ENCODE assay signal across 1 cellular context in the genomic region with DNA sequence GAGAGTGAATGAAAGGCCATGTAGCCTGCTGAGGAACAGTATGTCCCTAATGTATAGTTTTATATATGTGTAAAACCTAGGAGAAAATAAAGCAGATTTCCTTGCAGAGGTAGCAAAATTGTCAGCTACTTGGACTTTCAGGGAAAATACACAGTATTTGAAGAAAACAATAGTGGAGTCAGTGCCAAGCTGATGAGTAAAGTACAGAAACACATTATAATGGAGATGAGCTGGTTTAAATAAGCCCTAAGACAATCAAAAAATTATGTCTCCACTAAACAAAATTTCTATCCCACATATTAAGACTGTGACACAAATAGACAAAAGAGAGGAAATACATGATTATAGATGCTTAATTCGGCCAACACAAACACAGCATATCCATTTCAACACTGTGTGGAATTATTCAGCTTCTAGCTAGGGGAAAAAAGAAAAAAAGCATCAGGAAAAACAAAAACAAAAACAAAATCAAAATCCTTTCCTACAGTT.
TF ChIP-seq lines count a peak whose summit lies in the region.

No MANE protein-coding gene starts in this region.

TF ChIP-seq in HepG2, 621 proteins besides CTCF, POLR2A, EP300 and RAD21 (continued from another document):
- TF ChIP-seq SMARCE1 (IDR thresholded peaks at IDR 0.05; ENCODE audit: borderline replicate concordance) (no peak), SMC3 (IDR thresholded peaks at IDR 0.05; ENCODE audit: low read length) (no peak)
